In the genomic region with DNA sequence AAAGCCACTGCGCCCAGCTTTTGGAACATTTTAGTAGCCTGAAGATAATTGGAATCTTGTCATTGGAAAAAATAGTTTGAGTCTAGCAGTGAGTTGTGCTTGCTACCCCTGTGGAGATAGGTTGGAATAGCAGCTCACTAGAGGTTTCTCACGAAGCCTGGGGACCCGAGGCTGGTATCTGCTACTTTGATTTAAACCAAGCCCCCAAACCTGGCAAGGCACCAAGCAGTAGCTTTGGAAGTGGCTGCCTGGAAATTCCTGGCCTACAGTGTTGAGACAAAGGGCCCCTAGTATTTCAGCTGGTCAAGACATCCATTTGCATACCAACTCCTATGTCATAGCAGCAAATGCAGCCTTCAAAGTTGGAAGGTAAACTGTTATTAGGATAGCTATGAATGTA, we compare ENCODE assay signal across 18 cellular contexts. TPM values are rescaled to one million over a fixed set of nuclear protein-coding genes. Genes with fewer than 3 reads are reported as not detected.
A peak's percentile ranks its signal among the peaks of the same experiment; 100 is the strongest.
DNase-seq lines count a peak whose midpoint lies in the region; ATAC-seq and TF ChIP-seq lines count a peak whose summit lies in the region.
"Had no signal": no experiment of that assay in that cellular context is flagged by ENCODE, and none has a peak within 500 bp of the region (broad histone marks: within the 10 kb centered on the region; RNA-seq: fewer than 3 reads in every experiment).

No MANE protein-coding gene starts in this region.

- intact Hi-C loops in left ventricle myocardium inferior (cut with micrococcal nuclease): no loop called here
- intact Hi-C loops in CD8-positive, alpha-beta T cell (cut with DNase I, micrococcal nuclease): loop anchor here in 1 of 2 experiments (1.0 kb wide), 1 partner anchor 42 kb away; a partner anchor contains a TSS

- peak overlapping the region; percentile 46 to 90 (median 78) for H3K27ac Mint-ChIP-seq in brain
- no peak overlapping the region for H3K27ac Mint-ChIP-seq in CD8-positive, alpha-beta T cell
- H3K27ac Mint-ChIP-seq: activated naive CD8-positive, alpha-beta T cell treated with anti-CD3 and anti-CD28 coated beads, Interleukin-2, amount 10 ng/mL, durations not matched to agents 7 days and 5 days; activated T-helper 1 cell treated with anti-CD3 and anti-CD28 coated beads, Interleukin-12 subunit alpha, Interleukin-12 subunit beta, Interleukin-2, Interleukin-4 antibody, amounts not matched to agents 30 ng/mL and 10 ng/mL and 1 ng/mL, durations not matched to agents 14 hours and 24 hours and 36 hours had no signal

- WGBS in lung, 2 donors: 70 to 83% methylated on average over 3 of the region's 3 CpGs

- no peak for TF ChIP-seq CTCF in NB4 (IDR thresholded peaks at IDR 0.05; ENCODE audit: low read depth, low read length)
- no peak for TF ChIP-seq CTCF in brain (conservative IDR thresholded peaks at IDR 0.05)
- no peak for TF ChIP-seq CTCF in lung (IDR thresholded peaks at IDR 0.05; ENCODE audit: control extremely low read depth, extremely low read depth)
- TF ChIP-seq CTCF in left ventricle myocardium inferior (IDR thresholded peaks at IDR 0.05; ENCODE audit: borderline replicate concordance): no peak
- no peak for TF ChIP-seq CTCF in CD8-positive, alpha-beta T cell (IDR thresholded peaks at IDR 0.05)

- H3K4me1 Mint-ChIP-seq in brain: peaks cover 9% of the 10 kb centered on the region
- no peaks in the 10 kb centered on the region for H3K4me1 Mint-ChIP-seq in CD8-positive, alpha-beta T cell (ENCODE audit: low read depth)

- H3K4me1 ChIP-seq in lung (ENCODE audit: control insufficient read depth in 2 of 2, insufficient read depth in 2 of 2, low read length in 2 of 2) (no peaks in the 10 kb centered on the region), left ventricle myocardium inferior (no peaks in the 10 kb centered on the region)
- no peaks in the 10 kb centered on the region for H3K4me1 ChIP-seq in CD8-positive, alpha-beta T cell (ENCODE audit: insufficient read depth, low read length)
- H3K4me1 ChIP-seq: BLaER1 had no signal

- no peak for ATAC-seq in lung (ENCODE audit: insufficient read depth, low FRiP score)
- ATAC-seq in CD8-positive, alpha-beta T cell: no peak

- H3K36me3 Mint-ChIP-seq in brain: peaks cover 33% of the 10 kb centered on the region
- peaks cover 53% of the 10 kb centered on the region for H3K36me3 Mint-ChIP-seq in CD8-positive, alpha-beta T cell

- no peaks in the 10 kb centered on the region for H3K9me3 ChIP-seq in lung (ENCODE audit: control insufficient read depth in 2 of 2, insufficient read depth in 1 of 2, low read length in 1 of 2)
- H3K9me3 ChIP-seq in left ventricle myocardium inferior (replicated peaks): no peaks in the 10 kb centered on the region
- H3K9me3 ChIP-seq in CD8-positive, alpha-beta T cell (ENCODE audit: low read length): no peaks in the 10 kb centered on the region
- H3K9me3 ChIP-seq: BLaER1 had no signal

- CTCF ChIA-PET in CD8-positive, alpha-beta T cell (lab: Charles Lee): interaction anchor here (0.5 kb wide), 1 partner anchor 206 kb away, joined by 3 read pairs; no protein-coding TSS in a partner anchor

- H3K27me3 ChIP-seq in lung (ENCODE audit: control insufficient read depth, insufficient read depth) (no peaks in the 10 kb centered on the region), left ventricle myocardium inferior (ENCODE audit: low read depth) (no peaks in the 10 kb centered on the region)
- no peaks in the 10 kb centered on the region for H3K27me3 ChIP-seq in CD8-positive, alpha-beta T cell (ENCODE audit: insufficient read depth, low read length)
- H3K27me3 ChIP-seq: BLaER1, dorsolateral prefrontal cortex had no signal

- no peaks in the 10 kb centered on the region for H3K27me3 Mint-ChIP-seq in brain
- no peaks in the 10 kb centered on the region for H3K27me3 Mint-ChIP-seq in CD8-positive, alpha-beta T cell (ENCODE audit: low read depth)
- H3K27me3 Mint-ChIP-seq: activated naive CD8-positive, alpha-beta T cell treated with anti-CD3 and anti-CD28 coated beads, Interleukin-2, amount 10 ng/mL, durations not matched to agents 7 days and 5 days had no signal

- no peak overlapping the region for H3K4me3 Mint-ChIP-seq in brain
- no peak overlapping the region for H3K4me3 Mint-ChIP-seq in CD8-positive, alpha-beta T cell
- H3K4me3 Mint-ChIP-seq: activated naive CD8-positive, alpha-beta T cell treated with anti-CD3 and anti-CD28 coated beads, Interleukin-2, amount 10 ng/mL, durations not matched to agents 7 days and 5 days; activated T-helper 1 cell treated with anti-CD3 and anti-CD28 coated beads, Interleukin-12 subunit alpha, Interleukin-12 subunit beta, Interleukin-2, Interleukin-4 antibody, amounts not matched to agents 30 ng/mL and 10 ng/mL and 1 ng/mL, durations not matched to agents 14 hours and 24 hours and 36 hours had no signal

- DNase-seq in NCI-H82 (lab: John Stamatoyannopoulos, UW) (peak; percentile 30), NCI-H82 treated with DMSO at 0.1 percent for 48 hours (lab: John Stamatoyannopoulos, UW; ENCODE audit: unreplicated experiment) (no peak), NB4 (ENCODE audit: low read depth) (peak; percentile 19), lung (ENCODE audit: low spot score) (peak; percentile 16), left ventricle myocardium inferior (no peak), NCI-H146 (lab: John Stamatoyannopoulos, UW) (no peak)
- DNase-seq in CD8-positive, alpha-beta T cell: no peak
- DNase-seq: activated CD4-positive, CD25-positive, alpha-beta regulatory T cell; activated naive CD8-positive, alpha-beta T cell treated with anti-CD3 and anti-CD28 coated beads, Interleukin-2, amount 10 ng/mL, durations not matched to agents 7 days and 5 days; dorsolateral prefrontal cortex; NCI-H1092; NCI-H2081 treated with DMSO at 0.1 percent for 48 hours; NCI-H510A; Right ventricle myocardium superior had no signal

- no peak for TF ChIP-seq POLR2A in NB4 (IDR thresholded peaks at IDR 0.05; ENCODE audit: extremely low read depth, insufficient read length)

- H3K9me3 Mint-ChIP-seq in brain: no peaks in the 10 kb centered on the region
- no peaks in the 10 kb centered on the region for H3K9me3 Mint-ChIP-seq in CD8-positive, alpha-beta T cell
- H3K9me3 Mint-ChIP-seq: activated naive CD8-positive, alpha-beta T cell treated with anti-CD3 and anti-CD28 coated beads, Interleukin-2, amount 10 ng/mL, durations not matched to agents 7 days and 5 days; activated T-helper 1 cell treated with anti-CD3 and anti-CD28 coated beads, Interleukin-12 subunit alpha, Interleukin-12 subunit beta, Interleukin-2, Interleukin-4 antibody, amounts not matched to agents 30 ng/mL and 10 ng/mL and 1 ng/mL, durations not matched to agents 14 hours and 24 hours and 36 hours had no signal

- POLR2A ChIA-PET in CD8-positive, alpha-beta T cell (lab: Charles Lee): no interaction called here

- peaks cover 16 to 27% of the 10 kb centered on the region in 2 donors for H3K36me3 ChIP-seq in lung (ENCODE audit: control insufficient read depth in 2 of 2, insufficient read depth in 2 of 2, low read length in 2 of 2)
- H3K36me3 ChIP-seq in left ventricle myocardium inferior: peaks cover 47% of the 10 kb centered on the region
- H3K36me3 ChIP-seq in CD8-positive, alpha-beta T cell (ENCODE audit: insufficient read depth, low read length): peaks cover 35% of the 10 kb centered on the region

- H3K27ac ChIP-seq in lung (ENCODE audit: low read depth in 1 of 2, low read length in 1 of 2) (no peak overlapping the region), left ventricle myocardium inferior (replicated peaks) (no peak overlapping the region)
- H3K27ac ChIP-seq in CD8-positive, alpha-beta T cell (ENCODE audit: low read depth, low read length): no peak overlapping the region
- H3K27ac ChIP-seq: BLaER1, dorsolateral prefrontal cortex, KMS-11 had no signal

- H3K4me3 ChIP-seq in NB4 (ENCODE audit: low read depth, low read length): no peak overlapping the region
- H3K4me3 ChIP-seq in lung: no peak overlapping the region
- H3K4me3 ChIP-seq in left ventricle myocardium inferior: no peak overlapping the region
- H3K4me3 ChIP-seq in CD8-positive, alpha-beta T cell (ENCODE audit: low read depth, low read length): no peak overlapping the region
- H3K4me3 ChIP-seq: BLaER1, dorsolateral prefrontal cortex had no signal

RNA-seq across cellular contexts. Expression of a gene that starts 42.1 kb away (rescaled TPM):
- polyA plus RNA-seq in brain (ENCODE audit: insufficient read depth, low read depth, low replicate concordance) (10.1 TPM), lung (100 to 1,000 TPM in 1 of 2 donors, 10 to 100 TPM in 1; 48.1 to 113 TPM)
- total RNA-seq in lung (10 to 100 TPM; 59.1 to 77.0 TPM), left ventricle myocardium inferior (21.4 TPM)
- total RNA-seq in CD8-positive, alpha-beta T cell: 100 to 1,000 TPM; 345 to 352 TPM

Comparison
In these comparisons a context has a peak if more than half of its experiments do, and no peak if none do; other contexts are left out.
1. DNase-seq: peak in NCI-H82 (single experiment), NB4 (single experiment) and lung (single experiment); none in NCI-H82 treated with DMSO at 0.1 percent for 48 hours (single experiment), left ventricle myocardium inferior (single experiment), NCI-H146 (single experiment) and CD8-positive, alpha-beta T cell (0 of 7).
2. RNA of a gene that starts 42.1 kb away (total RNA-seq): 345 to 352 TPM in CD8-positive, alpha-beta T cell; 59.1 to 77.0 TPM in lung and 21.4 TPM in left ventricle myocardium inferior (single experiment); every median in the first group is over 4 times any median in the second.